ENCODE assay signal across 8 cellular contexts in genomic region chr16:68528686-68529379, GRCh38. TPM values are rescaled to one million over a fixed set of nuclear protein-coding genes. Genes with fewer than 3 reads are reported as not detected.
DNase-seq lines count a peak whose midpoint lies in the region; ATAC-seq and TF ChIP-seq lines count a peak whose summit lies in the region.

No MANE protein-coding gene starts in this region.

- no peak for TF ChIP-seq POLR2A in esophagus squamous epithelium (IDR thresholded peaks at IDR 0.05)

- H3K9ac ChIP-seq in Karpas-422 (ENCODE audit: low read length) (no peak overlapping the region), PC-3 (ENCODE audit: low read length) (no peak overlapping the region)

- WGBS in esophagus squamous epithelium, 2 donors: 15 to 20% methylated on average over 18 to 26 of the region's 29 CpGs

- DNase-seq in CD8-positive, alpha-beta T cell: peak; percentile 84 to 93 (median 88)
- DNase-seq in Karpas-422 (peak; percentile 93), PC-3 (peak; percentile 69), esophagus squamous epithelium (lab: John Stamatoyannopoulos, UW) (peak; percentile 18)
- DNase-seq in activated T-cell treated with anti-CD3 and anti-CD28 coated beads, Interleukin-2, amount 50 U/mL, for 1 hour: peak; percentile 90
- peak; percentile 87 for DNase-seq in natural killer cell treated with Interleukin-12 subunit alpha and Interleukin-12 subunit beta and Interleukin-15 and Interleukin-18, amount 100 ng/mL, for 72 hours (ENCODE audit: low spot score)
- peak; percentile 73 to 92 (median 84) for DNase-seq in stimulated activated naive CD4-positive, alpha-beta T cell (lab: John Stamatoyannopoulos, UW)

- H3K27ac ChIP-seq in CD8-positive, alpha-beta T cell (ENCODE audit: low read depth, low read length): no peak overlapping the region
- H3K27ac ChIP-seq in Karpas-422 (ENCODE audit: low read length): no peak overlapping the region
- H3K27ac ChIP-seq in PC-3 (ENCODE audit: low read length): no peak overlapping the region
- no peak overlapping the region for H3K27ac ChIP-seq in esophagus squamous epithelium

- peak overlapping the region; percentile 72 for H3K4me3 Mint-ChIP-seq in CD8-positive, alpha-beta T cell
- peak overlapping the region; percentile 80 for H3K4me3 Mint-ChIP-seq in natural killer cell treated with Interleukin-12 subunit alpha and Interleukin-12 subunit beta and Interleukin-15 and Interleukin-18, amount 100 ng/mL, for 72 hours

- H3K9me3 Mint-ChIP-seq in CD8-positive, alpha-beta T cell: peaks cover 1% of the 10 kb centered on the region
- no peaks in the 10 kb centered on the region for H3K9me3 Mint-ChIP-seq in natural killer cell treated with Interleukin-12 subunit alpha and Interleukin-12 subunit beta and Interleukin-15 and Interleukin-18, amount 100 ng/mL, for 72 hours

- H3K9me3 ChIP-seq in CD8-positive, alpha-beta T cell (ENCODE audit: low read length): no peaks in the 10 kb centered on the region
- H3K9me3 ChIP-seq in Karpas-422 (ENCODE audit: low read length) (no peaks in the 10 kb centered on the region), PC-3 (ENCODE audit: low read length) (no peaks in the 10 kb centered on the region), esophagus squamous epithelium (no peaks in the 10 kb centered on the region)

- H3K27me3 ChIP-seq in CD8-positive, alpha-beta T cell (ENCODE audit: insufficient read depth, low read length): no peaks in the 10 kb centered on the region
- H3K27me3 ChIP-seq in Karpas-422 (ENCODE audit: low read length): no peaks in the 10 kb centered on the region
- no peaks in the 10 kb centered on the region for H3K27me3 ChIP-seq in PC-3 (ENCODE audit: low read length)
- H3K27me3 ChIP-seq in esophagus squamous epithelium: peaks cover 0 to 4% (median 0%) of the 10 kb centered on the region in 4 donors

- no peaks in the 10 kb centered on the region for H3K9me2 ChIP-seq in Karpas-422 (replicated peaks; ENCODE audit: insufficient read depth, low read length)
- H3K9me2 ChIP-seq in PC-3 (replicated peaks; ENCODE audit: low read length): no peaks in the 10 kb centered on the region

- H3F3A ChIP-seq in PC-3 (ENCODE audit: low read length, unreplicated experiment): no peaks in the 10 kb centered on the region

- H3K4me3 ChIP-seq in CD8-positive, alpha-beta T cell (ENCODE audit: low read depth, low read length): no peak overlapping the region
- H3K4me3 ChIP-seq in Karpas-422 (ENCODE audit: low read length): no peak overlapping the region
- H3K4me3 ChIP-seq in PC-3 (ENCODE audit: low read length): peak overlapping the region; percentile 85
- H3K4me3 ChIP-seq in esophagus squamous epithelium: peak overlapping the region in 3 of 4 donors; percentile 15 to 54 (median 24)

- peak; percentile 94 for TF ChIP-seq CTCF in CD8-positive, alpha-beta T cell (IDR thresholded peaks at IDR 0.05)
- TF ChIP-seq CTCF in PC-3 (conservative IDR thresholded peaks at IDR 0.05; ENCODE audit: low read depth, low read length) (peak; percentile 78), esophagus squamous epithelium (IDR thresholded peaks at IDR 0.05) (peak; percentile 85 to 98 (median 97))

- no peaks in the 10 kb centered on the region for H3K79me2 ChIP-seq in Karpas-422 (ENCODE audit: low read length)
- H3K79me2 ChIP-seq in PC-3 (ENCODE audit: low read length): peaks cover 9% of the 10 kb centered on the region; the same call in 1 of the 2 replicates

- no peaks in the 10 kb centered on the region for H3K27me3 Mint-ChIP-seq in CD8-positive, alpha-beta T cell (ENCODE audit: low read depth)
- peaks cover 0 to 8% of the 10 kb centered on the region in 2 donors for H3K27me3 Mint-ChIP-seq in natural killer cell treated with Interleukin-12 subunit alpha and Interleukin-12 subunit beta and Interleukin-15 and Interleukin-18, amount 100 ng/mL, for 72 hours

- ATAC-seq in CD8-positive, alpha-beta T cell: peak; percentile 80
- ATAC-seq in GM21526 (IDR thresholded peaks at IDR 0.05; ENCODE audit: low FRiP score, unreplicated experiment) (peak; percentile 64), PC-3 (peak; percentile 71)
- ATAC-seq in natural killer cell treated with Interleukin-12 subunit alpha and Interleukin-12 subunit beta and Interleukin-15 and Interleukin-18, amount 100 ng/mL, for 72 hours: peak; percentile 86 to 89

- H4K20me1 ChIP-seq in Karpas-422 (ENCODE audit: insufficient read depth, low read depth, low read length) (no peaks in the 10 kb centered on the region), PC-3 (ENCODE audit: low read length) (no peaks in the 10 kb centered on the region)

- peaks cover 23% of the 10 kb centered on the region for H3K4me1 Mint-ChIP-seq in CD8-positive, alpha-beta T cell (ENCODE audit: low read depth)
- peaks cover 15 to 21% of the 10 kb centered on the region in 2 donors for H3K4me1 Mint-ChIP-seq in natural killer cell treated with Interleukin-12 subunit alpha and Interleukin-12 subunit beta and Interleukin-15 and Interleukin-18, amount 100 ng/mL, for 72 hours (ENCODE audit: low read depth in 2 of 2)

- H3K36me3 ChIP-seq in CD8-positive, alpha-beta T cell (ENCODE audit: insufficient read depth, low read length): no peaks in the 10 kb centered on the region
- H3K36me3 ChIP-seq in Karpas-422 (ENCODE audit: insufficient read depth, low read length) (no peaks in the 10 kb centered on the region), PC-3 (ENCODE audit: low read depth, low read length) (peaks cover 4% of the 10 kb centered on the region; the same call in 1 of the 2 replicates), esophagus squamous epithelium (peaks cover 0 to 4% (median 0%) of the 10 kb centered on the region in 3 donors)

- peaks cover 21% of the 10 kb centered on the region for H3K4me1 ChIP-seq in CD8-positive, alpha-beta T cell (ENCODE audit: insufficient read depth, low read length)
- H3K4me1 ChIP-seq in Karpas-422 (ENCODE audit: low read length) (no peaks in the 10 kb centered on the region; the same call in 1 of the 2 replicates), PC-3 (ENCODE audit: insufficient read depth, low read length) (peaks cover 12% of the 10 kb centered on the region), esophagus squamous epithelium (peaks cover 11 to 27% (median 17%) of the 10 kb centered on the region in 3 donors)

- H3K4me2 ChIP-seq in Karpas-422 (ENCODE audit: low read depth, low read length, poor library complexity, severe bottlenecking): no peak overlapping the region
- peak overlapping the region; percentile 94 for H3K4me2 ChIP-seq in PC-3 (ENCODE audit: low read length)

- POLR2A ChIA-PET in CD8-positive, alpha-beta T cell (lab: Charles Lee): no interaction called here
- POLR2A ChIA-PET in PC-3 (lab: Charles Lee; ENCODE audit: unreplicated experiment): no interaction called here

- CTCF ChIA-PET in CD8-positive, alpha-beta T cell (lab: Charles Lee): interaction anchor here (0.6 to 7.5 kb wide), 43 partner anchors 8 to 1786 kb away, joined by 3 to 112 read pairs (median 4); partner anchors contain the start of gene ZFP90
- CTCF ChIA-PET in PC-3 (lab: Charles Lee): interaction anchor here (0.8 to 1.6 kb wide), 2 partner anchors 61 to 62 kb away, joined by 4 to 8 read pairs; no protein-coding TSS in a partner anchor

- H3K36me3 Mint-ChIP-seq in CD8-positive, alpha-beta T cell: peaks cover 1% of the 10 kb centered on the region
- no peaks in the 10 kb centered on the region for H3K36me3 Mint-ChIP-seq in natural killer cell treated with Interleukin-12 subunit alpha and Interleukin-12 subunit beta and Interleukin-15 and Interleukin-18, amount 100 ng/mL, for 72 hours

- intact Hi-C loops in CD8-positive, alpha-beta T cell (cut with DNase I, micrococcal nuclease): loop anchor here (1.0 to 10.0 kb wide), 9 partner anchors 63 to 776 kb away; partner anchors contain the start of gene TANGO6 (in 2 of the 2)
- intact Hi-C loops in PC-3 (cut with micrococcal nuclease) (loop anchor here (5.0 to 10.0 kb wide), 3 partner anchors 63 to 276 kb away; no protein-coding TSS in a partner anchor), esophagus squamous epithelium (cut with DNase I) (loop anchor here (10.0 kb wide), 2 partner anchors 306 to 586 kb away; no protein-coding TSS in a partner anchor)

- peak overlapping the region; percentile 28 for H3K27ac Mint-ChIP-seq in CD8-positive, alpha-beta T cell
- peak overlapping the region; percentile 29 to 30 for H3K27ac Mint-ChIP-seq in natural killer cell treated with Interleukin-12 subunit alpha and Interleukin-12 subunit beta and Interleukin-15 and Interleukin-18, amount 100 ng/mL, for 72 hours

- H2AFZ ChIP-seq in Karpas-422 (ENCODE audit: low read length) (no peak overlapping the region), PC-3 (ENCODE audit: low read length) (peak overlapping the region; percentile 97)

- no TSS peak for BruUV-seq in PC-3 (replicated peaks; lab: Mats Ljungman, UMichigan)

RNA-seq across cellular contexts. Expression of gene ZFP90, which starts 10.3 kb away (rescaled TPM):
- total RNA-seq in CD8-positive, alpha-beta T cell: 10 to 100 TPM; 17.0 to 23.5 TPM
- total RNA-seq in Karpas-422 (2014; rRNA removed; shearing (Covaris generic); ENCODE audit: low replicate concordance): 24.1 and 34.8 TPM in 2 replicates
- 13.1 and 18.9 TPM in 2 replicates for total RNA-seq in PC-3 (2014; rRNA removed)
- total RNA-seq in esophagus squamous epithelium: 10 to 100 TPM in 3 of 4 donors, 1 to 10 TPM in 1; 8.1 to 22.5 (median 13.8) TPM
- total RNA-seq in natural killer cell treated with Interleukin-12 subunit alpha and Interleukin-12 subunit beta and Interleukin-15 and Interleukin-18, amount 100 ng/mL, for 72 hours: 10 to 100 TPM; 21.5 to 29.8 TPM

Comparison
In these comparisons a context has a peak if more than half of its experiments do, and no peak if none do; other contexts are left out.
1. DNase-seq: peak in every context shown above with its lines; median percentile 93 in Karpas-422; 90 in activated T-cell treated with anti-CD3 and anti-CD28 coated beads, Interleukin-2, amount 50 U/mL, for 1 hour; 88 in CD8-positive, alpha-beta T cell; 87 in natural killer cell treated with Interleukin-12 subunit alpha and Interleukin-12 subunit beta and Interleukin-15 and Interleukin-18, amount 100 ng/mL, for 72 hours; 84 in stimulated activated naive CD4-positive, alpha-beta T cell; 69 in PC-3; 18 in esophagus squamous epithelium.
2. H3K4me3 ChIP-seq: peak in PC-3 (single experiment) and esophagus squamous epithelium (3 of 4); none in CD8-positive, alpha-beta T cell (single experiment) and Karpas-422 (single experiment).
3. Peak in every context shown above with its lines, with median percentiles within 50 percentile points of each other: ATAC-seq and CTCF ChIP-seq.